19 cellular contexts compared by ENCODE assay signal in genomic region chr4:125772680-125773079, GRCh38.
DNase-seq lines count a peak whose midpoint lies in the region; ATAC-seq and TF ChIP-seq lines count a peak whose summit lies in the region.
"Had no signal": no experiment of that assay in that cellular context is flagged by ENCODE, and none has a peak within 500 bp of the region (broad histone marks: within the 10 kb centered on the region; RNA-seq: fewer than 3 reads in every experiment).

No MANE protein-coding gene starts in this region.

- no peaks in the 10 kb centered on the region for H3K9me3 ChIP-seq in A673 (ENCODE audit: low read depth, low read length, poor library complexity, severe bottlenecking)
- H3K9me3 ChIP-seq: A549 had no signal

- no TSS peak for BruUV-seq in A673 (replicated peaks; lab: Mats Ljungman, UMichigan)

- no peak overlapping the region for H3K27ac ChIP-seq in A673 (ENCODE audit: low read depth, low read length, poor library complexity, severe bottlenecking)
- H3K27ac ChIP-seq: A549 had no signal

- ATAC-seq in GM18858 (IDR thresholded peaks at IDR 0.05; ENCODE audit: unreplicated experiment) (peak; percentile 58), GM19438 (IDR thresholded peaks at IDR 0.05; ENCODE audit: low read depth, unreplicated experiment) (peak; percentile 69), HG02938 (IDR thresholded peaks at IDR 0.05; ENCODE audit: unreplicated experiment) (peak; percentile 58), HG03457 (IDR thresholded peaks at IDR 0.05; ENCODE audit: unreplicated experiment) (peak; percentile 75), HG02642 (IDR thresholded peaks at IDR 0.05; ENCODE audit: poor library complexity, unreplicated experiment) (no peak)
- ATAC-seq: A549 had no signal

- intact Hi-C loops in A673 (cut with micrococcal nuclease; ENCODE audit: unreplicated experiment) = no loop called here

- H3K4me1 ChIP-seq in A673 (ENCODE audit: insufficient read depth, low read length, poor library complexity, severe bottlenecking) = no peaks in the 10 kb centered on the region
- H3K4me1 ChIP-seq: A549 had no signal

- CTCF ChIA-PET in A673 (lab: Charles Lee) = no interaction called here

- no peaks in the 10 kb centered on the region for H3K27me3 ChIP-seq in A673 (replicated peaks; ENCODE audit: insufficient read depth, low read depth, low read length, poor library complexity)

- H3K36me3 ChIP-seq in A673 (ENCODE audit: insufficient read depth, low read length, poor library complexity, severe bottlenecking) = no peaks in the 10 kb centered on the region

- no peak overlapping the region for H3K4me3 ChIP-seq in A673 (ENCODE audit: low read depth, low read length, poor library complexity, severe bottlenecking)
- H3K4me3 ChIP-seq: A549 had no signal

- no peak for TF ChIP-seq CTCF in A673 (conservative IDR thresholded peaks at IDR 0.05; ENCODE audit: low read depth, low read length)

- DNase-seq in activated CD4-positive, alpha-beta T cell treated with anti-CD3 and anti-CD28 coated beads, Interleukin-2, amount 50 U/mL, for 1 hour = no peak
- DNase-seq in A673 (ENCODE audit: low spot score) (no peak), NCI-H748 (lab: John Stamatoyannopoulos, UW; ENCODE audit: unreplicated experiment) (no peak)
- DNase-seq: C1 segment of cervical spinal cord, DMS79 treated with DMSO at 0.1 percent for 48 hours, HFFc6, NCI-H1105 treated with DMSO at 0.1 percent for 48 hours, NCI-H187, NCI-H345, NCI-H69, OCI-M1, RPMI8226, SIG-M5 had no signal

- POLR2A ChIA-PET in A673 (lab: Charles Lee; ENCODE audit: low non-redundant PET) = no interaction called here
